In the genomic region with DNA sequence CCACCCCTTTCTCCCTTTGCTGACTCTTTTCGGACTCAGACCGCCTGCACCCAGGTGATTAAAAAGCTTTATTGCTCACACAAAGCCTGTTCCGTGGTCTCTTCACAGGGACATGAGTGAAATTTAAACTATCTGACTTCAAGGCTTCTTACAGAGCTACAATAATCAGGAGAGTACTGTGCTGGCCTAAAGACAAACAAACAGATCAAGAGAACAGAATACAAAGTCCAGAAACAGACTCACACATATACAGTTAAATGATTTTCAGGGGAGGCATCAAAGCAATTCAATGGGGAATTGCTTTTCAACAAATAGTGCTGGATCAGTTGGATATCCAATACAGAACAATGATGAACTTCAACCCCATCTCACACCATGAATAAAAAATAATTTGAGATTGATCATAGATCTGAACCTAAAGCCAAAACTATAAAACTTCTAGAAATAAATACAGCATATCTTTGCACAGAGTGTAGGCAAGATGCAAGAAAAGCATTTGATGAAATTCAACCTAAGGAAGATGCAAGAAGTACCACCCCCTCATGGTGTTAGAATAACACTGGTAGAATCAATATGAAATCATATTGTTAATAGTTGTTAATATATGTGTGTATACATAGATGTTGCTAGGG, we compare ENCODE assay signal across 1 cellular context.
TF ChIP-seq lines count a peak whose summit lies in the region.

No MANE protein-coding gene starts in this region.

TF ChIP-seq in HepG2, 621 proteins besides CTCF, POLR2A, EP300 and RAD21 (continued from another document and continues in another):
- TF ChIP-seq TRAFD1 (CRISPR knock-in tag; IDR thresholded peaks at IDR 0.05; ENCODE audit: borderline replicate concordance) = no peak
- TF ChIP-seq ZMYM4 (CRISPR knock-in tag; IDR thresholded peaks at IDR 0.05) = peak; percentile 46; the same call in 1 of the 2 replicates
- no peak for TF ChIP-seq ZNF24 (IDR thresholded peaks at IDR 0.05)
- TF ChIP-seq SOX6 (IDR thresholded peaks at IDR 0.05) = no peak
- peak; percentile 79; the same call in 1 of the 2 replicates for TF ChIP-seq SOX6 (CRISPR knock-in tag; IDR thresholded peaks at IDR 0.05)
- peak; percentile 46; the same call in 1 of the 2 replicates for TF ChIP-seq TBX3 (IDR thresholded peaks at IDR 0.05; ENCODE audit: borderline replicate concordance)
- peak; percentile 50; the same call in 1 of the 2 replicates for TF ChIP-seq ZNF331 (CRISPR knock-in tag; IDR thresholded peaks at IDR 0.05)
- no peak; the same call in 1 of the 2 replicates for TF ChIP-seq ZSCAN9 (CRISPR knock-in tag; IDR thresholded peaks at IDR 0.05; ENCODE audit: borderline replicate concordance)
- TF ChIP-seq ELF4 (CRISPR knock-in tag; IDR thresholded peaks at IDR 0.05; ENCODE audit: borderline replicate concordance) = no peak
- TF ChIP-seq, protein P1, sequence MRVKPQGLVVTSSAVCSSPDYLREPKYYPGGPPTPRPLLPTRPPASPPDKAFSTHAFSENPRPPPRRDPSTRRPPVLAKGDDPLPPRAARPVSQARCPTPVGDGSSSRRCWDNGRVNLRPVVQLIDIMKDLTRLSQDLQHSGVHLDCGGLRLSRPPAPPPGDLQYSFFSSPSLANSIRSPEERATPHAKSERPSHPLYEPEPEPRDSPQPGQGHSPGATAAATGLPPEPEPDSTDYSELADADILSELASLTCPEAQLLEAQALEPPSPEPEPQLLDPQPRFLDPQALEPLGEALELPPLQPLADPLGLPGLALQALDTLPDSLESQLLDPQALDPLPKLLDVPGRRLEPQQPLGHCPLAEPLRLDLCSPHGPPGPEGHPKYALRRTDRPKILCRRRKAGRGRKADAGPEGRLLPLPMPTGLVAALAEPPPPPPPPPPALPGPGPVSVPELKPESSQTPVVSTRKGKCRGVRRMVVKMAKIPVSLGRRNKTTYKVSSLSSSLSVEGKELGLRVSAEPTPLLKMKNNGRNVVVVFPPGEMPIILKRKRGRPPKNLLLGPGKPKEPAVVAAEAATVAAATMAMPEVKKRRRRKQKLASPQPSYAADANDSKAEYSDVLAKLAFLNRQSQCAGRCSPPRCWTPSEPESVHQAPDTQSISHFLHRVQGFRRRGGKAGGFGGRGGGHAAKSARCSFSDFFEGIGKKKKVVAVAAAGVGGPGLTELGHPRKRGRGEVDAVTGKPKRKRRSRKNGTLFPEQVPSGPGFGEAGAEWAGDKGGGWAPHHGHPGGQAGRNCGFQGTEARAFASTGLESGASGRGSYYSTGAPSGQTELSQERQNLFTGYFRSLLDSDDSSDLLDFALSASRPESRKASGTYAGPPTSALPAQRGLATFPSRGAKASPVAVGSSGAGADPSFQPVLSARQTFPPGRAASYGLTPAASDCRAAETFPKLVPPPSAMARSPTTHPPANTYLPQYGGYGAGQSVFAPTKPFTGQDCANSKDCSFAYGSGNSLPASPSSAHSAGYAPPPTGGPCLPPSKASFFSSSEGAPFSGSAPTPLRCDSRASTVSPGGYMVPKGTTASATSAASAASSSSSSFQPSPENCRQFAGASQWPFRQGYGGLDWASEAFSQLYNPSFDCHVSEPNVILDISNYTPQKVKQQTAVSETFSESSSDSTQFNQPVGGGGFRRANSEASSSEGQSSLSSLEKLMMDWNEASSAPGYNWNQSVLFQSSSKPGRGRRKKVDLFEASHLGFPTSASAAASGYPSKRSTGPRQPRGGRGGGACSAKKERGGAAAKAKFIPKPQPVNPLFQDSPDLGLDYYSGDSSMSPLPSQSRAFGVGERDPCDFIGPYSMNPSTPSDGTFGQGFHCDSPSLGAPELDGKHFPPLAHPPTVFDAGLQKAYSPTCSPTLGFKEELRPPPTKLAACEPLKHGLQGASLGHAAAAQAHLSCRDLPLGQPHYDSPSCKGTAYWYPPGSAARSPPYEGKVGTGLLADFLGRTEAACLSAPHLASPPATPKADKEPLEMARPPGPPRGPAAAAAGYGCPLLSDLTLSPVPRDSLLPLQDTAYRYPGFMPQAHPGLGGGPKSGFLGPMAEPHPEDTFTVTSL (CRISPR knock-in tag; IDR thresholded peaks at IDR 0.05; ENCODE audit: borderline replicate concordance) = peak; percentile 87; the same call in 1 of the 2 replicates
- TF ChIP-seq ISL2 (CRISPR knock-in tag; IDR thresholded peaks at IDR 0.05) = peak; percentile 65
- peak; percentile 36; the same call in 1 of the 2 replicates for TF ChIP-seq ZNF609 (CRISPR knock-in tag; IDR thresholded peaks at IDR 0.05; ENCODE audit: borderline replicate concordance)
- no peak for TF ChIP-seq CREB1 (IDR thresholded peaks at IDR 0.05)
- 0 out of 2 replicates have a peak, but pooled peaks have one; percentile 43 for TF ChIP-seq CREB1 (CRISPR knock-in tag; IDR thresholded peaks at IDR 0.05)
- TF ChIP-seq BRCA1 (CRISPR knock-in tag; IDR thresholded peaks at IDR 0.05) = no peak
- peak; percentile 57; the same call in 1 of the 2 replicates for TF ChIP-seq ZNF652 (CRISPR knock-in tag; IDR thresholded peaks at IDR 0.05; ENCODE audit: borderline replicate concordance, low read depth)
- TF ChIP-seq, protein P2, sequence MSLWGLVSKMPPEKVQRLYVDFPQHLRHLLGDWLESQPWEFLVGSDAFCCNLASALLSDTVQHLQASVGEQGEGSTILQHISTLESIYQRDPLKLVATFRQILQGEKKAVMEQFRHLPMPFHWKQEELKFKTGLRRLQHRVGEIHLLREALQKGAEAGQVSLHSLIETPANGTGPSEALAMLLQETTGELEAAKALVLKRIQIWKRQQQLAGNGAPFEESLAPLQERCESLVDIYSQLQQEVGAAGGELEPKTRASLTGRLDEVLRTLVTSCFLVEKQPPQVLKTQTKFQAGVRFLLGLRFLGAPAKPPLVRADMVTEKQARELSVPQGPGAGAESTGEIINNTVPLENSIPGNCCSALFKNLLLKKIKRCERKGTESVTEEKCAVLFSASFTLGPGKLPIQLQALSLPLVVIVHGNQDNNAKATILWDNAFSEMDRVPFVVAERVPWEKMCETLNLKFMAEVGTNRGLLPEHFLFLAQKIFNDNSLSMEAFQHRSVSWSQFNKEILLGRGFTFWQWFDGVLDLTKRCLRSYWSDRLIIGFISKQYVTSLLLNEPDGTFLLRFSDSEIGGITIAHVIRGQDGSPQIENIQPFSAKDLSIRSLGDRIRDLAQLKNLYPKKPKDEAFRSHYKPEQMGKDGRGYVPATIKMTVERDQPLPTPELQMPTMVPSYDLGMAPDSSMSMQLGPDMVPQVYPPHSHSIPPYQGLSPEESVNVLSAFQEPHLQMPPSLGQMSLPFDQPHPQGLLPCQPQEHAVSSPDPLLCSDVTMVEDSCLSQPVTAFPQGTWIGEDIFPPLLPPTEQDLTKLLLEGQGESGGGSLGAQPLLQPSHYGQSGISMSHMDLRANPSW (CRISPR knock-in tag; IDR thresholded peaks at IDR 0.05; ENCODE audit: borderline replicate concordance) = peak; percentile 49; the same call in 1 of the 2 replicates
- TF ChIP-seq FOXO1 (CRISPR knock-in tag; IDR thresholded peaks at IDR 0.05) = 0 out of 2 replicates have a peak, but pooled peaks have one; percentile 28
- TF ChIP-seq ZNF782 (CRISPR knock-in tag; IDR thresholded peaks at IDR 0.05; ENCODE audit: borderline replicate concordance) = no peak
- TF ChIP-seq ZNF138 (CRISPR knock-in tag; IDR thresholded peaks at IDR 0.05; ENCODE audit: low read depth) = no peak
- no peak for TF ChIP-seq FOXA1 (IDR thresholded peaks at IDR 0.05)
- TF ChIP-seq FOXA1 (CRISPR knock-in tag; IDR thresholded peaks at IDR 0.05) = 0 out of 2 replicates have a peak, but pooled peaks have one; percentile 42
- TF ChIP-seq NCOA2 (CRISPR knock-in tag; IDR thresholded peaks at IDR 0.05) = peak; percentile 68
- TF ChIP-seq MED13 (CRISPR knock-in tag; IDR thresholded peaks at IDR 0.05) = no peak
- TF ChIP-seq AHR (CRISPR knock-in tag; IDR thresholded peaks at IDR 0.05) = no peak
- TF ChIP-seq IKZF5 (CRISPR knock-in tag; IDR thresholded peaks at IDR 0.05) = no peak; the same call in 1 of the 2 replicates
- TF ChIP-seq ZNF749 (CRISPR knock-in tag; IDR thresholded peaks at IDR 0.05; ENCODE audit: borderline replicate concordance) = no peak
- no peak for TF ChIP-seq NPAS2 (CRISPR knock-in tag; IDR thresholded peaks at IDR 0.05; ENCODE audit: borderline replicate concordance)
- peak; percentile 83 for TF ChIP-seq SOX5 (CRISPR knock-in tag; IDR thresholded peaks at IDR 0.05; ENCODE audit: borderline replicate concordance)
- no peak for TF ChIP-seq EEA1 (CRISPR knock-in tag; IDR thresholded peaks at IDR 0.05; ENCODE audit: borderline replicate concordance)
- TF ChIP-seq, protein P3, sequence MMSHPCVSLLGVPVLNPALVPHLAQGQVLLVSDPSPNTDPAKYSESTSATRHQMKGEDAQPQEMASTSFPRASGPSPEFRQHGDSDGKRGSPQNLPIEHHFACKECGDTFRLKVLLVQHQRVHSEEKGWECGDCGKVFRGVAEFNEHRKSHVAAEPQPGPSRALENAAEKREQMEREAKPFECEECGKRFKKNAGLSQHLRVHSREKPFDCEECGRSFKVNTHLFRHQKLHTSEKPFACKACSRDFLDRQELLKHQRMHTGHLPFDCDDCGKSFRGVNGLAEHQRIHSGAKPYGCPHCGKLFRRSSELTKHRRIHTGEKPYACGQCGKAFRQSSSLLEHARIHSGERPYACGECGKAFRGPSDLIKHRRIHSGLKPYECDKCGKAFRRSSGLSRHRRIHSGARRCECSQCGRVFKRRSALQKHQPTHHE (CRISPR knock-in tag; IDR thresholded peaks at IDR 0.05; ENCODE audit: borderline replicate concordance) = no peak
- TF ChIP-seq NFRKB (IDR thresholded peaks at IDR 0.05) = no peak
- TF ChIP-seq RXRB (CRISPR knock-in tag; IDR thresholded peaks at IDR 0.05; ENCODE audit: borderline replicate concordance) = 0 out of 2 replicates have a peak, but pooled peaks have one; percentile 53
- no peak for TF ChIP-seq ZSCAN20 (CRISPR knock-in tag; IDR thresholded peaks at IDR 0.05; ENCODE audit: borderline replicate concordance)
- no peak for TF ChIP-seq ZNF367 (CRISPR knock-in tag; IDR thresholded peaks at IDR 0.05; ENCODE audit: borderline replicate concordance)
- no peak for TF ChIP-seq ZNF3 (CRISPR knock-in tag; IDR thresholded peaks at IDR 0.05)
- no peak for TF ChIP-seq PPARG (CRISPR knock-in tag; conservative IDR thresholded peaks at IDR 0.05)
- TF ChIP-seq, protein P4, sequence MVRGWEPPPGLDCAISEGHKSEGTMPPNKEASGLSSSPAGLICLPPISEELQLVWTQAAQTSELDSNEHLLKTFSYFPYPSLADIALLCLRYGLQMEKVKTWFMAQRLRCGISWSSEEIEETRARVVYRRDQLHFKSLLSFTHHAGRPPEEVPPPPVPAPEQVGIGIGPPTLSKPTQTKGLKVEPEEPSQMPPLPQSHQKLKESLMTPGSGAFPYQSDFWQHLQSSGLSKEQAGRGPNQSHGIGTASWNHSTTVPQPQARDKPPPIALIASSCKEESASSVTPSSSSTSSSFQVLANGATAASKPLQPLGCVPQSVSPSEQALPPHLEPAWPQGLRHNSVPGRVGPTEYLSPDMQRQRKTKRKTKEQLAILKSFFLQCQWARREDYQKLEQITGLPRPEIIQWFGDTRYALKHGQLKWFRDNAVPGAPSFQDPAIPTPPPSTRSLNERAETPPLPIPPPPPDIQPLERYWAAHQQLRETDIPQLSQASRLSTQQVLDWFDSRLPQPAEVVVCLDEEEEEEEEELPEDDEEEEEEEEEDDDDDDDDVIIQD (CRISPR knock-in tag; IDR thresholded peaks at IDR 0.05; ENCODE audit: low read depth) = peak; percentile 45; the same call in 1 of the 2 replicates
